23 cellular contexts compared by ENCODE assay signal in genomic region chr20:24477831-24478547, GRCh38. TPM values are rescaled to one million over a fixed set of nuclear protein-coding genes. Genes with fewer than 3 reads are reported as not detected.
"Had no signal": no experiment of that assay in that cellular context is flagged by ENCODE, and none has a peak within 500 bp of the region (broad histone marks: within the 10 kb centered on the region; RNA-seq: fewer than 3 reads in every experiment).

No MANE protein-coding gene starts in this region.

- H3K36me3 ChIP-seq: pancreas, right lobe of liver, thyroid gland had no signal

- H3K9me3 ChIP-seq: pancreas, right lobe of liver, thyroid gland had no signal

- H3K4me1 ChIP-seq: pancreas, right lobe of liver, thyroid gland had no signal

- DNase-seq: activated CD4-positive, alpha-beta T cell treated with anti-CD3 and anti-CD28 coated beads for 1 hour; activated gamma-delta T cell treated with Interleukin-2 at 50 U/mL for 16 hours; activated T-cell treated with anti-CD3 and anti-CD28 coated beads, Interleukin-2, amount 50 U/mL, for 1 hour; aorta; cortex of kidney; immature natural killer cell; pancreas; right lobe of liver; stimulated activated CD4-positive, alpha-beta T cell treated with anti-CD3 and anti-CD28 coated beads, Interleukin-15, amount 100 ng/mL, for 24 hours; stimulated activated CD4-positive, alpha-beta T cell treated with anti-CD3 and anti-CD28 coated beads, Interleukin-2, amount 100 ng/mL, for 48 hours; stimulated activated CD8-positive, alpha-beta memory T cell treated with anti-CD3 and anti-CD28 coated beads, Interleukin-4, amount 100 ng/mL, for 48 hours; stimulated activated naive B cell treated with anti-CD40 and anti-IgM and Interleukin-4, amounts not matched to agents 10 μg/mL and 1 μg/mL and 100 μg/mL, for 72 hours; T-helper 1 cell; thyroid gland had no signal

- H3K27ac ChIP-seq: hepatocyte, pancreas, right lobe of liver, thyroid gland had no signal

- H3K36me3 Mint-ChIP-seq: activated naive CD4-positive, alpha-beta T cell treated with anti-CD3 and anti-CD28 coated beads, Interleukin-2, amount 50 U/mL, for 24 hours; brain; immature natural killer cell; stimulated activated naive B cell treated with anti-CD40 and anti-IgM and Interleukin-4, amounts not matched to agents 10 μg/mL and 1 μg/mL and 100 μg/mL, for 72 hours had no signal

- ATAC-seq: pancreas; right lobe of liver; stimulated activated naive B cell treated with anti-CD40 and anti-IgM and Interleukin-4, amounts not matched to agents 10 μg/mL and 1 μg/mL and 100 μg/mL, for 72 hours had no signal

- H3K27ac Mint-ChIP-seq: activated naive CD4-positive, alpha-beta T cell treated with anti-CD3 and anti-CD28 coated beads, Interleukin-2, amount 50 U/mL, for 24 hours; brain; immature natural killer cell; nephron; stimulated activated naive B cell treated with anti-CD40 and anti-IgM and Interleukin-4, amounts not matched to agents 10 μg/mL and 1 μg/mL and 100 μg/mL, for 72 hours had no signal

- H3K4me1 Mint-ChIP-seq: activated naive CD4-positive, alpha-beta T cell treated with anti-CD3 and anti-CD28 coated beads, Interleukin-2, amount 50 U/mL, for 24 hours; immature natural killer cell; nephron; stimulated activated naive B cell treated with anti-CD40 and anti-IgM and Interleukin-4, amounts not matched to agents 10 μg/mL and 1 μg/mL and 100 μg/mL, for 72 hours had no signal

- H3K4me3 ChIP-seq: hepatocyte, pancreas, right lobe of liver, smooth muscle cell, thyroid gland had no signal

- H3K79me2 ChIP-seq: hepatocyte had no signal

- H2AFZ ChIP-seq: hepatocyte had no signal

- H3K27me3 ChIP-seq: pancreas, thyroid gland had no signal

- H3K4me2 ChIP-seq: hepatocyte, smooth muscle cell had no signal

- H3K9me3 Mint-ChIP-seq: activated naive CD4-positive, alpha-beta T cell treated with anti-CD3 and anti-CD28 coated beads, Interleukin-2, amount 50 U/mL, for 24 hours; immature natural killer cell; nephron; stimulated activated naive B cell treated with anti-CD40 and anti-IgM and Interleukin-4, amounts not matched to agents 10 μg/mL and 1 μg/mL and 100 μg/mL, for 72 hours had no signal

- H3K4me3 Mint-ChIP-seq: activated naive CD4-positive, alpha-beta T cell treated with anti-CD3 and anti-CD28 coated beads, Interleukin-2, amount 50 U/mL, for 24 hours; brain; immature natural killer cell; nephron; stimulated activated naive B cell treated with anti-CD40 and anti-IgM and Interleukin-4, amounts not matched to agents 10 μg/mL and 1 μg/mL and 100 μg/mL, for 72 hours had no signal

RNA-seq across cellular contexts. Expression of gene SYNDIG1, which starts 8.6 kb away (rescaled TPM):
- total RNA-seq: fibroblast of villous mesenchyme, mononuclear cell, myocyte, pulmonary artery endothelial cell, right lobe of liver had no signal
- polyA plus RNA-seq: immature natural killer cell had no signal
